8 cellular contexts compared by ENCODE assay signal in the genomic region with DNA sequence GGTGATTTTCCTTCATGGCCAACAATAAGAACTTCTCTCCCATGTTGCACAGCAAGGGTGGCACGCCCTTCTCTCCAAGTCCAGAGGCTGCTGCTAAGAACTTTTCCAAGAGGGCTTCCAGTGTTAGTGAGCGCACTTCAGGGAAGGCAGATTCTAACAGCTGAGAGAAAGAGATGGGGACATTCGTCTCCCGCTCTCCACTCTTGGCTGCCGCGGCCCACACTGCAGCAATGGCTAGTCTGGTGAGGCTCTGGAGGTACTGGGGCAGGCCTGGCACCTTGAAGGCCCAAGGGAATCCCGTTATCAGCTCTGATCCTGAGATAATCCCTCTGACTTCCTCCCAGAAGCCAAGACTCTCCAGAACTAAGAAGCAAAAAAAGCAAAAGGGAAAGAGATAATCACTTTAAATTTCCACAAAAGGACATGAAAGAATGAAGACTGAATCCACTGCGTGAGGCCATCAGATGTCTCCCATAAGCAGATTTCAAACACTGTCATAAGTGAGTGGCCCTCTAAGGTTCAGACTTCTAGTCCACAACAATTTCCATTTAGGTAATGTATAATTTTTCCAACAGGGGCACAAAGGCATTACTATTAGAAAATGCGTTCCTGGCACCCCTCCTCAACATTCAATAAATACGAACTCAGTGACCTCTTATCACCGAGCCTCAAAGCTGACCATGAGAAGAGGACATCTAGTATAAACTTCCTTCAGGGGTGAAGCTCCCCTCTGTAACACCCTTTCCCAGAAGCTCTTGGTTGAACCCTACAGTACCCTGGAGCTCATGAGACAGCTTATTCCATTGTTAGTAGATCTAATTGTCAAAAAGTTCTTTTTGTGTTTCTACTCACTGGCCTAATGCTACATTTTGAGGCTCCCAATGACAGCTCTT.
DNase-seq lines count a peak whose midpoint lies in the region; ATAC-seq and TF ChIP-seq lines count a peak whose summit lies in the region.
"Had no signal": no experiment of that assay in that cellular context is flagged by ENCODE, and none has a peak within 500 bp of the region (broad histone marks: within the 10 kb centered on the region; RNA-seq: fewer than 3 reads in every experiment).

No MANE protein-coding gene starts in this region.

- POLR2A ChIA-PET in HCT116 (lab: Charles Lee) = no interaction called here

- DNase-seq in HCT116 (ENCODE audit: low read depth, low spot score) (no peak), SJSA1 (ENCODE audit: low read depth in 1 of 2, low spot score in 2 of 2) (no peak), fibroblast of lung (ENCODE audit: low read depth in 2 of 2) (no peak), DMS79 (lab: John Stamatoyannopoulos, UW) (no peak), NCI-H524 (lab: John Stamatoyannopoulos, UW) (no peak)
- DNase-seq in stimulated activated effector memory CD8-positive, alpha-beta T cell treated with anti-CD3 and anti-CD28 coated beads, Interleukin-12 subunit alpha, Interleukin-12 subunit beta, amount 100 ng/mL, for 72 hours (ENCODE audit: low spot score in 2 of 2) = no peak
- no peak for DNase-seq in activated effector memory CD4-positive, alpha-beta T cell treated with Interleukin-2 at 50 U/mL for 16 hours

- no peak for TF ChIP-seq CTCF in HCT116 (IDR thresholded peaks at IDR 0.05 in 2 of 3, conservative IDR thresholded peaks at IDR 0.05 in 1 of 3; ENCODE audit: borderline replicate concordance in 1 of 3, insufficient read depth in 1 of 3, low read depth in 2 of 3, low read length in 2 of 3)
- no peak for TF ChIP-seq CTCF in fibroblast of lung (conservative IDR thresholded peaks at IDR 0.05 in 1 of 2, IDR thresholded peaks at IDR 0.05 in 1 of 2; ENCODE audit: low read depth in 1 of 2, low read length in 2 of 2)

- H2AFZ ChIP-seq in HCT116 (ENCODE audit: low read depth, low read length, poor library complexity, severe bottlenecking) (no peak overlapping the region), fibroblast of lung (ENCODE audit: low read length) (no peak overlapping the region)

- H3K27me3 ChIP-seq in HCT116 (ENCODE audit: insufficient read depth, low read length) = no peaks in the 10 kb centered on the region
- H3K27me3 ChIP-seq in SJSA1 (replicated peaks) = no peaks in the 10 kb centered on the region
- no peaks in the 10 kb centered on the region for H3K27me3 ChIP-seq in fibroblast of lung (ENCODE audit: control insufficient read depth, insufficient read depth, low read length)
- H3K27me3 ChIP-seq: MG63 had no signal

- no peak for TF ChIP-seq RAD21 in HCT116 (IDR thresholded peaks at IDR 0.05; ENCODE audit: low read depth)

- CTCF ChIA-PET in HCT116 (lab: Charles Lee) = no interaction called here

- H3K9me3 ChIP-seq in HCT116 (ENCODE audit: control insufficient read depth in 1 of 2, insufficient read depth in 1 of 2, low read depth in 1 of 2, low read length in 2 of 2) (no peaks in the 10 kb centered on the region), SJSA1 (replicated peaks) (no peaks in the 10 kb centered on the region), fibroblast of lung (ENCODE audit: control insufficient read depth, insufficient read depth, low read depth, low read length) (no peaks in the 10 kb centered on the region)
- H3K9me3 ChIP-seq: MG63 had no signal

- no peak for TF ChIP-seq POLR2A in HCT116 (IDR thresholded peaks at IDR 0.05; ENCODE audit: borderline replicate concordance, extremely low read depth, insufficient read depth, insufficient read length)

- H3K4me3 Mint-ChIP-seq in stimulated activated effector memory CD8-positive, alpha-beta T cell treated with anti-CD3 and anti-CD28 coated beads, Interleukin-12 subunit alpha, Interleukin-12 subunit beta, amount 100 ng/mL, for 72 hours = no peak overlapping the region

- peak overlapping the region; percentile 54 for H3K4me2 ChIP-seq in HCT116 (ENCODE audit: low read length)
- no peak overlapping the region for H3K4me2 ChIP-seq in fibroblast of lung (ENCODE audit: extremely low read depth, insufficient read depth, low read length)

- no peak overlapping the region for H3K4me3 ChIP-seq in HCT116 (replicated peaks in 1 of 2; ENCODE audit: low read depth in 1 of 2, low read length in 2 of 2)
- no peak overlapping the region for H3K4me3 ChIP-seq in SJSA1
- H3K4me3 ChIP-seq in fibroblast of lung (replicated peaks in 1 of 4; ENCODE audit: control extremely low read depth in 1 of 4, insufficient read depth in 1 of 4, low read depth in 3 of 4, low read length in 4 of 4) = no peak overlapping the region
- H3K4me3 ChIP-seq: MG63 had no signal

- RAD21 ChIA-PET in HCT116 (lab: Charles Lee; ENCODE audit: low non-redundant PET in 1 of 2, low total read pairs in 2 of 2, uncharacterized antibody in 2 of 2, unreplicated experiment in 2 of 2) = no interaction called here

- no peaks in the 10 kb centered on the region for H3K9me3 Mint-ChIP-seq in stimulated activated effector memory CD8-positive, alpha-beta T cell treated with anti-CD3 and anti-CD28 coated beads, Interleukin-12 subunit alpha, Interleukin-12 subunit beta, amount 100 ng/mL, for 72 hours

- H3K79me2 ChIP-seq in HCT116 (ENCODE audit: insufficient read depth, low read length) (no peaks in the 10 kb centered on the region), fibroblast of lung (ENCODE audit: control insufficient read depth, insufficient read depth, low read length) (no peaks in the 10 kb centered on the region)

- intact Hi-C loops in HCT116 (cut with micrococcal nuclease) = loop anchor here (10.0 kb wide), 1 partner anchor 162 kb away; no protein-coding TSS in a partner anchor

- H3K36me3 ChIP-seq in HCT116 (ENCODE audit: control insufficient read depth in 1 of 2, insufficient read depth in 2 of 2, low read length in 2 of 2) (no peaks in the 10 kb centered on the region), SJSA1 (no peaks in the 10 kb centered on the region), fibroblast of lung (ENCODE audit: control insufficient read depth, insufficient read depth, low read length) (no peaks in the 10 kb centered on the region)

- H3K9ac ChIP-seq in HCT116 (ENCODE audit: low read length) (0 out of 2 replicates have a peak overlapping the region, but pooled peaks have one; percentile 0), fibroblast of lung (ENCODE audit: insufficient read depth, low read length) (no peak overlapping the region)

- H4K20me1 ChIP-seq in HCT116 (ENCODE audit: insufficient read depth) = no peaks in the 10 kb centered on the region
- H4K20me1 ChIP-seq in fibroblast of lung (ENCODE audit: control insufficient read depth, extremely low read depth, insufficient read depth, low read length) = no peaks in the 10 kb centered on the region

- peak overlapping the region; percentile 61 for H3K27ac Mint-ChIP-seq in stimulated activated effector memory CD8-positive, alpha-beta T cell treated with anti-CD3 and anti-CD28 coated beads, Interleukin-12 subunit alpha, Interleukin-12 subunit beta, amount 100 ng/mL, for 72 hours

- H3K36me3 Mint-ChIP-seq in stimulated activated effector memory CD8-positive, alpha-beta T cell treated with anti-CD3 and anti-CD28 coated beads, Interleukin-12 subunit alpha, Interleukin-12 subunit beta, amount 100 ng/mL, for 72 hours = peaks cover 52% of the 10 kb centered on the region

- no peaks in the 10 kb centered on the region for H3K9me2 ChIP-seq in HCT116 (ENCODE audit: insufficient read depth)

- H3K4me1 ChIP-seq in HCT116 (ENCODE audit: control insufficient read depth in 1 of 2, insufficient read depth in 2 of 2, low read length in 2 of 2) (peaks cover 41 to 52% of the 10 kb centered on the region in 2 experiments), SJSA1 (replicated peaks) (peaks cover 15% of the 10 kb centered on the region), fibroblast of lung (ENCODE audit: control insufficient read depth, extremely low read depth, insufficient read depth, low read length) (peaks cover 14% of the 10 kb centered on the region)

- peaks cover 29% of the 10 kb centered on the region for H3K4me1 Mint-ChIP-seq in stimulated activated effector memory CD8-positive, alpha-beta T cell treated with anti-CD3 and anti-CD28 coated beads, Interleukin-12 subunit alpha, Interleukin-12 subunit beta, amount 100 ng/mL, for 72 hours

- H3K27ac ChIP-seq in HCT116 (ENCODE audit: low read depth, low read length) (peak overlapping the region; percentile 68), SJSA1 (peak overlapping the region; percentile 60), fibroblast of lung (ENCODE audit: insufficient read depth, low read length) (peak overlapping the region; percentile 60)

- TSS peak; percentile 72 for BruUV-seq in HCT116 (replicated peaks; lab: Mats Ljungman, UMichigan)

- peak; percentile 17; the same call in 1 of the 2 replicates for ATAC-seq in HCT116
- ATAC-seq in stimulated activated effector memory CD8-positive, alpha-beta T cell treated with anti-CD3 and anti-CD28 coated beads, Interleukin-12 subunit alpha, Interleukin-12 subunit beta, amount 100 ng/mL, for 72 hours = no peak

TF ChIP-seq in HCT116, 20 proteins besides CTCF, POLR2A, EP300 and RAD21:
- TF ChIP-seq CEBPB (IDR thresholded peaks at IDR 0.05; ENCODE audit: low read depth) = no peak
- 0 out of 2 replicates have a peak, but pooled peaks have one; percentile 5 for TF ChIP-seq EGR1 (IDR thresholded peaks at IDR 0.05; ENCODE audit: low read depth)
- TF ChIP-seq SRF (IDR thresholded peaks at IDR 0.05; ENCODE audit: low read depth) = no peak
